In the genomic region with DNA sequence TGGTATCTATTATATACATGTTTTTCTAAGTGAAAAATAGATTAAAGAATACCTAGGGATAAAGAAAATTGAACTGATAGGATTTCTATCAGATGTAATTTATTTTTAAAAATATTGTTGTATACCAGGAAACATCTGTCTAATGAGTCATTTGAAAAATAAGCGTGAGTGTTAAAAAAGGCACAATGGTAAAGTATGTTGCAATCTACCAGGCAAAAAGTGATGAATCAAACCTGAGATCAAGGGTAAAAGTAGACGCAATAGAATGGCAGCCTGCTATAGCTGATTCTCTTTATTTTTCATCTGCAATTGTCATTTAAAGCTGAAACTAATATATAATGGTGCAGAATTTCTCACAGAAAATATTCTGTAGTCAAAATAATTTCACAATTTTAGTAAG, we compare ENCODE assay signal across 17 cellular contexts.
DNase-seq lines count a peak whose midpoint lies in the region; ATAC-seq and TF ChIP-seq lines count a peak whose summit lies in the region.
"Had no signal": no experiment of that assay in that cellular context is flagged by ENCODE, and none has a peak within 500 bp of the region (broad histone marks: within the 10 kb centered on the region; RNA-seq: fewer than 3 reads in every experiment).

No MANE protein-coding gene starts in this region.

- H3K9me3 ChIP-seq in fibroblast of lung (ENCODE audit: control insufficient read depth, insufficient read depth, low read depth, low read length) (no peaks in the 10 kb centered on the region), neuronal stem cell (replicated peaks in 1 of 2; ENCODE audit: control insufficient read depth in 2 of 2, insufficient read depth in 1 of 2, low read depth in 1 of 2, low read length in 2 of 2) (no peaks in the 10 kb centered on the region)
- H3K9me3 ChIP-seq: adrenal gland, vagina had no signal

- H2BK15ac ChIP-seq in neuronal stem cell (ENCODE audit: low read length) = no peak overlapping the region

- H3K4me2 ChIP-seq in fibroblast of lung (ENCODE audit: extremely low read depth, insufficient read depth, low read length) (no peak overlapping the region), neuronal stem cell (ENCODE audit: insufficient read depth, low read length, poor library complexity, severe bottlenecking) (no peak overlapping the region)

- H2AK5ac ChIP-seq in neuronal stem cell (ENCODE audit: low read depth, low read length) = no peak overlapping the region

- no peaks in the 10 kb centered on the region for H3K79me2 ChIP-seq in fibroblast of lung (ENCODE audit: control insufficient read depth, insufficient read depth, low read length)
- H3K79me2 ChIP-seq: parathyroid adenoma had no signal

- no peaks in the 10 kb centered on the region for H3K79me1 ChIP-seq in neuronal stem cell (ENCODE audit: low read depth, low read length)

- H3K36me3 ChIP-seq in fibroblast of lung (ENCODE audit: control insufficient read depth, insufficient read depth, low read length) (no peaks in the 10 kb centered on the region), neuronal stem cell (replicated peaks in 1 of 2; ENCODE audit: control insufficient read depth in 2 of 2, insufficient read depth in 2 of 2, low read length in 2 of 2) (no peaks in the 10 kb centered on the region)
- H3K36me3 ChIP-seq: adrenal gland, vagina had no signal

- H4K91ac ChIP-seq in neuronal stem cell (ENCODE audit: low read depth, low read length, poor library complexity) = no peak overlapping the region

- H3K27me3 ChIP-seq in fibroblast of lung (ENCODE audit: control insufficient read depth, insufficient read depth, low read length) = no peaks in the 10 kb centered on the region
- no peaks in the 10 kb centered on the region for H3K27me3 ChIP-seq in neuronal stem cell (ENCODE audit: control insufficient read depth in 3 of 3, insufficient read depth in 3 of 3, low read depth in 1 of 3, low read length in 3 of 3)
- H3K27me3 ChIP-seq: adrenal gland, vagina had no signal

- H2AFZ ChIP-seq in fibroblast of lung (ENCODE audit: low read length) = no peak overlapping the region
- H2AFZ ChIP-seq in neuronal stem cell (ENCODE audit: low read length) = no peak overlapping the region
- H2AFZ ChIP-seq: parathyroid adenoma had no signal

- no peak overlapping the region for H3K4me3 ChIP-seq in fibroblast of lung (replicated peaks in 1 of 4; ENCODE audit: control extremely low read depth in 1 of 4, insufficient read depth in 1 of 4, low read depth in 3 of 4, low read length in 4 of 4)
- no peak overlapping the region for H3K4me3 ChIP-seq in neuronal stem cell (ENCODE audit: low read length in 2 of 2)
- H3K4me3 ChIP-seq: adrenal gland, vagina had no signal

- peak; percentile 50 for DNase-seq in LHCN-M2 (ENCODE audit: low read depth)
- peak; percentile 74 for DNase-seq in amniotic epithelial cell (ENCODE audit: low read depth)
- peak; percentile 52 to 63 for DNase-seq in fibroblast of lung (ENCODE audit: low read depth in 2 of 2)
- DNase-seq in renal cortical epithelial cell (ENCODE audit: low read depth) = peak; percentile 77
- DNase-seq in neuronal stem cell (ENCODE audit: low spot score) = no peak
- DNase-seq in erythroblast (lab: John Stamatoyannopoulos, UW) = no peak
- DNase-seq: adrenal gland; H9; head of caudate nucleus; naive B cell; NCI-H1092; NCI-H2107; NCI-H526; stimulated activated CD4-positive, alpha-beta T cell treated with anti-CD3 and anti-CD28 coated beads, Interleukin-2, amount 100 ng/mL, for 48 hours had no signal

- no peak overlapping the region for H3K9ac ChIP-seq in fibroblast of lung (ENCODE audit: insufficient read depth, low read length)
- no peak overlapping the region for H3K9ac ChIP-seq in neuronal stem cell (ENCODE audit: low read depth, low read length, poor library complexity)
- H3K9ac ChIP-seq: parathyroid adenoma had no signal

- H4K20me1 ChIP-seq in fibroblast of lung (ENCODE audit: control insufficient read depth, extremely low read depth, insufficient read depth, low read length) = no peaks in the 10 kb centered on the region

- H3K23ac ChIP-seq in neuronal stem cell (ENCODE audit: low read depth, low read length, poor library complexity) = no peak overlapping the region

- H3K27ac ChIP-seq in fibroblast of lung (ENCODE audit: insufficient read depth, low read length) (no peak overlapping the region), neuronal stem cell (replicated peaks; ENCODE audit: low read length) (no peak overlapping the region)
- H3K27ac ChIP-seq: adrenal gland, parathyroid adenoma, vagina had no signal

- H3K14ac ChIP-seq in neuronal stem cell (ENCODE audit: low read length) = no peak overlapping the region

- H4K8ac ChIP-seq in neuronal stem cell (ENCODE audit: low read depth, low read length) = no peak overlapping the region

- no peak overlapping the region for H3K4ac ChIP-seq in neuronal stem cell (ENCODE audit: low read length)

- no peak for ATAC-seq in HG03432 (IDR thresholded peaks at IDR 0.05; ENCODE audit: unreplicated experiment)

- H3K18ac ChIP-seq in neuronal stem cell (ENCODE audit: low read length) = no peak overlapping the region

- H2BK12ac ChIP-seq in neuronal stem cell (ENCODE audit: low read length) = no peak overlapping the region

- TF ChIP-seq CTCF in fibroblast of lung (conservative IDR thresholded peaks at IDR 0.05 in 1 of 2, IDR thresholded peaks at IDR 0.05 in 1 of 2; ENCODE audit: low read depth in 1 of 2, low read length in 2 of 2) = no peak

- H2BK5ac ChIP-seq in neuronal stem cell (ENCODE audit: low read length) = no peak overlapping the region

- no CpG with 5 or more reads among the region's 2 CpGs for WGBS in neuronal stem cell (ENCODE audit: extremely low coverage in 2 of 2, insufficient read length in 2 of 2, insufficient replicate concordance in 1 of 2), 2 donors

- H3K4me1 ChIP-seq in fibroblast of lung (ENCODE audit: control insufficient read depth, extremely low read depth, insufficient read depth, low read length) = no peaks in the 10 kb centered on the region
- no peaks in the 10 kb centered on the region for H3K4me1 ChIP-seq in neuronal stem cell (ENCODE audit: control insufficient read depth in 2 of 2, insufficient read depth in 1 of 2, low read depth in 1 of 2, low read length in 2 of 2)
- H3K4me1 ChIP-seq: adrenal gland, parathyroid adenoma, vagina had no signal

- no peak overlapping the region for H2BK120ac ChIP-seq in neuronal stem cell (ENCODE audit: low read depth, low read length)

- no peak for TF ChIP-seq POLR2A in erythroblast (IDR thresholded peaks at IDR 0.05; ENCODE audit: low read length)

Comparison
In these comparisons a context has a peak if more than half of its experiments do, and no peak if none do; other contexts are left out.
1. DNase-seq: peak in LHCN-M2 (single experiment), amniotic epithelial cell (single experiment), fibroblast of lung (2 of 2) and renal cortical epithelial cell (single experiment); none in neuronal stem cell (single experiment) and erythroblast (0 of 2).